ENCODE assay signal across 8 cellular contexts in genomic region chr21:33641339-33642026, GRCh38. TPM values are rescaled to one million over a fixed set of nuclear protein-coding genes. Genes with fewer than 3 reads are reported as not detected.
DNase-seq lines count a peak whose midpoint lies in the region; ATAC-seq and TF ChIP-seq lines count a peak whose summit lies in the region.

Gene CRYZL1, minus strand, starts transcription at chr21:33641741. Its CDS starts 10,190 bp downstream, at chr21:33631551.

- DNase-seq in DMS53 treated with DMSO at 0.1 percent for 48 hours (lab: John Stamatoyannopoulos, UW; ENCODE audit: unreplicated experiment), result peak; percentile 95
- peak; percentile 100 for DNase-seq in Peyer's patch
- peak; percentile 100 for DNase-seq in activated T-cell treated with anti-CD3 and anti-CD28 coated beads, Interleukin-2, amount 50 U/mL, for 48 hours
- peak; percentile 99 for DNase-seq in stimulated activated CD8-positive, alpha-beta memory T cell treated with anti-CD3 and anti-CD28 coated beads, Interleukin-7, amount 100 ng/mL, for 24 hours (ENCODE audit: low read depth)

- TF ChIP-seq POLR2A in Peyer's patch (IDR thresholded peaks at IDR 0.05), result peak; percentile 67 to 86

- TF ChIP-seq CTCF in KMS-11 (conservative IDR thresholded peaks at IDR 0.05; ENCODE audit: low read depth, low read length) (no peak), Peyer's patch (IDR thresholded peaks at IDR 0.05) (no peak)

- H3K36me3 ChIP-seq in KMS-11 (ENCODE audit: insufficient read depth) (no peaks in the 10 kb centered on the region), Peyer's patch (no peaks in the 10 kb centered on the region), muscle layer of colon (ENCODE audit: insufficient read depth, low read length) (no peaks in the 10 kb centered on the region)

- H2AFZ ChIP-seq in KMS-11 (ENCODE audit: low read depth), result peak within 1 kb of the TSS; percentile 85

- no peaks in the 10 kb centered on the region for H3K9me3 ChIP-seq in Peyer's patch
- H3K9me3 ChIP-seq in muscle layer of colon (ENCODE audit: low read length), result no peaks in the 10 kb centered on the region

- no peaks in the 10 kb centered on the region for H4K20me1 ChIP-seq in KMS-11 (ENCODE audit: insufficient read depth)

- H3K79me2 ChIP-seq in KMS-11 (ENCODE audit: insufficient read depth, low read depth), result peaks cover 25% of the 10 kb centered on the region; the same call in 1 of the 2 replicates

- peak within 1 kb of the TSS; percentile 53 for H3K9ac ChIP-seq in KMS-11
- peak within 1 kb of the TSS; percentile 86 for H3K9ac ChIP-seq in muscle layer of colon (ENCODE audit: low read length)

- H3K4me3 ChIP-seq in KMS-11 (IDR thresholded peaks at IDR 0.05; ENCODE audit: insufficient read depth, low read depth, low read length), result peak within 1 kb of the TSS; percentile 73
- H3K4me3 ChIP-seq in Peyer's patch, result peak within 1 kb of the TSS; percentile 84 to 99 (median 92)
- H3K4me3 ChIP-seq in muscle layer of colon (ENCODE audit: low read depth in 1 of 2, low read length in 2 of 2), result peak within 1 kb of the TSS; percentile 78 to 79

- H3K27me3 ChIP-seq in KMS-11 (ENCODE audit: insufficient read depth, low read depth) (peaks cover 8% of the 10 kb centered on the region; the same call in 1 of the 2 replicates), Peyer's patch (no peaks in the 10 kb centered on the region), muscle layer of colon (ENCODE audit: control insufficient read depth in 1 of 2, insufficient read depth in 2 of 2, low read length in 2 of 2) (no peaks in the 10 kb centered on the region)

- H3K4me1 ChIP-seq in KMS-11 (ENCODE audit: low read depth, poor library complexity, severe bottlenecking), result peaks cover 26% of the 10 kb centered on the region
- H3K4me1 ChIP-seq in Peyer's patch, result peaks cover 0 to 45% (median 6%) of the 10 kb centered on the region in 4 donors
- peaks cover 24% of the 10 kb centered on the region for H3K4me1 ChIP-seq in muscle layer of colon (ENCODE audit: insufficient read depth, low read length)

- ATAC-seq in GM21737 (IDR thresholded peaks at IDR 0.05; ENCODE audit: unreplicated experiment) (peak; percentile 81), esophagus mucosa (peak; percentile 92)

- H3K4me2 ChIP-seq in KMS-11, result peak within 1 kb of the TSS; percentile 65

- H3K27ac ChIP-seq in KMS-11 (peak within 1 kb of the TSS; percentile 47), Peyer's patch (peak within 1 kb of the TSS; percentile 80 to 94 (median 85)), muscle layer of colon (ENCODE audit: low read depth, low read length) (peak within 1 kb of the TSS; percentile 90)

RNA-seq across cellular contexts. Expression of gene CRYZL1, which starts in this region (rescaled TPM):
- total RNA-seq in Peyer's patch, result 100 to 1,000 TPM in 1 of 4 donors, 10 to 100 TPM in 3; 30.8 to 172 (median 48.5) TPM
- 17.4 TPM for total RNA-seq in esophagus mucosa

Comparison
In these comparisons a context has a peak if more than half of its experiments do, and no peak if none do; other contexts are left out.
1. Peak in every context shown above with its lines: DNase-seq, ATAC-seq, H3K4me3 ChIP-seq and H3K27ac ChIP-seq.